Comparison of ENCODE assay signal across 14 cellular contexts in the genomic region with DNA sequence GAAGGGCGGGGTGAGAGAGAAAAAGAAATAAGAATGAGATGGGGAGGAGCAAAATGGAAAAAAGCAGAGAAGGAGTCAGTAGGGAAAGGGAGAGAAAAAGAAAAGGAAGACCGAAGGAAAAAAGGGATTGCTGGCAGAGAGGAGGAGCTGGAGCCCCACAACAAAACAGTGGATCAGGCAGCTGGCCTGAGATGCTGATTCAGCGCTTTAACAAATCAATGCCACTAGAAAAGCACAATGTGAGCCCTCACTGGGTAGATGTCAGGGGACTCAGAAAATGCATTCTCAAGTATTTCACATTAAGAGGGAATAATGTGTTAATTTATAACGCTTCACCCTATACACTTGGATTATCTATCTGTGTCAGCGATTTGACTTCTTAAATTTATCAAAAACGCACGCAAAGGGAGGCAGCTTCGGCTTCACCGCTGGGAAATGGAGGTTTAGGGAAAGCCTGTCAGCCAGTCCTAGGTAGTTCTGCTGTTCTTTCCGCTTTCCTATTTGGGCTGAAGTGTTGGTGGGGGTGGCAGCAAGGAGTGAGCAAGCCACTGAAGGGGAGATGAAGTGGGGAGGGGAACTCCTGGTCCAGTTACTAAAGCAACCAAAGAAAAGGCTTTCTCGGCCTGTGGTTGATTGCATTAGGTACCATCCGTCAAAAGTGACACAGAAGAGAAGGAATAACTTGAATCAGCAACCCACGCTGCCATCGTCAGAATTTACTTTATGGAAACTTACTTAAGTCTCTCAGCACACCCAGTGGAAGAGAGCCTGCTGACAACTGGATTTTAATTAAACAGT.
DNase-seq lines count a peak whose midpoint lies in the region; ATAC-seq and TF ChIP-seq lines count a peak whose summit lies in the region.
"Had no signal": no experiment of that assay in that cellular context is flagged by ENCODE, and none has a peak within 500 bp of the region (broad histone marks: within the 10 kb centered on the region; RNA-seq: fewer than 3 reads in every experiment).

No MANE protein-coding gene starts in this region.

- H3K9ac ChIP-seq in endodermal cell (ENCODE audit: extremely low read depth, low read length, poor library complexity, severe bottlenecking) = no peak overlapping the region

- TF ChIP-seq CTCF in endodermal cell (conservative IDR thresholded peaks at IDR 0.05) (no peak), Caco-2 (IDR thresholded peaks at IDR 0.05; ENCODE audit: insufficient read depth in 1 of 2, low read depth in 1 of 2, low read length in 1 of 2, severe bottlenecking in 1 of 2, unreplicated experiment in 1 of 2) (no peak), GM13977 (IDR thresholded peaks at IDR 0.05; ENCODE audit: extremely low read depth, insufficient read depth, missing control alignments) (no peak)

- H3K4me1 Mint-ChIP-seq in endodermal cell = peaks cover 48% of the 10 kb centered on the region
- H3K4me1 Mint-ChIP-seq in Caco-2 (ENCODE audit: low read depth, unreplicated experiment) = no peaks in the 10 kb centered on the region
- H3K4me1 Mint-ChIP-seq: activated CD4-positive, alpha-beta T cell treated with anti-CD3 and anti-CD28 coated beads, Interleukin-2, amount 10 ng/mL, durations not matched to agents 24 days and 14 days had no signal

- CTCF ChIA-PET in Caco-2 (lab: Charles Lee) = no interaction called here

- H3K27ac Mint-ChIP-seq in endodermal cell (peak overlapping the region; percentile 28), Caco-2 (ENCODE audit: unreplicated experiment) (no peak overlapping the region)
- H3K27ac Mint-ChIP-seq: activated CD4-positive, alpha-beta T cell treated with anti-CD3 and anti-CD28 coated beads, Interleukin-2, amount 10 ng/mL, durations not matched to agents 24 days and 14 days; dendritic cell treated with granulocyte-macrophage colony-stimulating factor and Interleukin-4, amounts not matched to agents 40 ng/mL and 50 ng/mL, for 4 days had no signal

- ATAC-seq in HG02970 (IDR thresholded peaks at IDR 0.05; ENCODE audit: low FRiP score, unreplicated experiment) (no peak), GM21528 (IDR thresholded peaks at IDR 0.05; ENCODE audit: low FRiP score, unreplicated experiment) (no peak)
- ATAC-seq: mucosa of descending colon had no signal

- H3K27me3 Mint-ChIP-seq in endodermal cell (ENCODE audit: insufficient read depth) = no peaks in the 10 kb centered on the region
- peaks cover 7% of the 10 kb centered on the region for H3K27me3 Mint-ChIP-seq in Caco-2 (ENCODE audit: insufficient read depth, unreplicated experiment)
- H3K27me3 Mint-ChIP-seq: activated CD4-positive, alpha-beta T cell treated with anti-CD3 and anti-CD28 coated beads, Interleukin-2, amount 10 ng/mL, durations not matched to agents 24 days and 14 days had no signal

- H3K4me1 ChIP-seq in endodermal cell (ENCODE audit: control insufficient read depth, insufficient read depth, low read length) = peaks cover 6% of the 10 kb centered on the region
- H3K4me1 ChIP-seq in Caco-2 = no peaks in the 10 kb centered on the region

- H3K27me3 ChIP-seq in endodermal cell (ENCODE audit: control insufficient read depth, insufficient read depth, low read length, poor library complexity, severe bottlenecking) (no peaks in the 10 kb centered on the region), Caco-2 (replicated peaks; ENCODE audit: control insufficient read depth, insufficient read depth, low read length) (no peaks in the 10 kb centered on the region)

- intact Hi-C loops in Caco-2 (cut with micrococcal nuclease; ENCODE audit: unreplicated experiment) = no loop called here

- H3K9me3 Mint-ChIP-seq in endodermal cell (no peaks in the 10 kb centered on the region), Caco-2 (ENCODE audit: unreplicated experiment) (no peaks in the 10 kb centered on the region)
- H3K9me3 Mint-ChIP-seq: activated CD4-positive, alpha-beta T cell treated with anti-CD3 and anti-CD28 coated beads, Interleukin-2, amount 10 ng/mL, durations not matched to agents 24 days and 14 days; dendritic cell treated with granulocyte-macrophage colony-stimulating factor and Interleukin-4, amounts not matched to agents 40 ng/mL and 50 ng/mL, for 4 days had no signal

- H3K36me3 Mint-ChIP-seq in endodermal cell (ENCODE audit: low read depth) (no peaks in the 10 kb centered on the region), Caco-2 (ENCODE audit: insufficient read depth, unreplicated experiment) (no peaks in the 10 kb centered on the region)

- DNase-seq in A172 (ENCODE audit: low spot score) (peak; percentile 72), NCI-H446 treated with DMSO at 0.1 percent for 48 hours (lab: John Stamatoyannopoulos, UW) (peak; percentile 41), endodermal cell (peak; percentile 65), myocyte (ENCODE audit: low read depth) (peak; percentile 61), Caco-2 (no peak), GM13977 (ENCODE audit: low spot score) (no peak)
- DNase-seq: activated CD4-positive, alpha-beta T cell treated with anti-CD3 and anti-CD28 coated beads, Interleukin-2, amount 10 ng/mL, durations not matched to agents 24 days and 14 days; mucosa of descending colon; NCI-H1092 treated with DMSO at 0.1 percent for 48 hours; NK-92 treated with Interleukin-12 subunit alpha and Interleukin-12 subunit beta, amount 100 ng/mL, for 24 hours had no signal

- H3K4me3 Mint-ChIP-seq in endodermal cell (peak overlapping the region; percentile 32), Caco-2 (ENCODE audit: unreplicated experiment) (no peak overlapping the region)
- H3K4me3 Mint-ChIP-seq: activated CD4-positive, alpha-beta T cell treated with anti-CD3 and anti-CD28 coated beads, Interleukin-2, amount 10 ng/mL, durations not matched to agents 24 days and 14 days; dendritic cell treated with granulocyte-macrophage colony-stimulating factor and Interleukin-4, amounts not matched to agents 40 ng/mL and 50 ng/mL, for 4 days had no signal

- H3K36me3 ChIP-seq in endodermal cell (ENCODE audit: control insufficient read depth, insufficient read depth, low read length) (no peaks in the 10 kb centered on the region), Caco-2 (ENCODE audit: control insufficient read depth, insufficient read depth, low read length) (no peaks in the 10 kb centered on the region)

- H3K9me3 ChIP-seq in endodermal cell (ENCODE audit: control insufficient read depth, low read length) (no peaks in the 10 kb centered on the region), Caco-2 (no peaks in the 10 kb centered on the region)
- H3K9me3 ChIP-seq: mucosa of descending colon had no signal

- H3K4me3 ChIP-seq in endodermal cell (ENCODE audit: low read length) = peak overlapping the region; percentile 30
- no peak overlapping the region for H3K4me3 ChIP-seq in Caco-2 (ENCODE audit: low read depth, low read length)
- H3K4me3 ChIP-seq: mucosa of descending colon had no signal

- peak overlapping the region; percentile 89 for H3K27ac ChIP-seq in endodermal cell (ENCODE audit: low read depth, low read length)
- H3K27ac ChIP-seq: HL-60 had no signal

- no TSS peak for BruUV-seq in Caco-2 (replicated peaks; lab: Mats Ljungman, UMichigan)

- WGBS in endodermal cell (ENCODE audit: insufficient coverage in 1 of 2, insufficient read length in 1 of 2), 2 experiments = 21 to 26% methylated on average over 7 to 14 of the region's 14 CpGs

- in situ Hi-C loops in GM13977 (cut with MboI; ENCODE audit: low pct_unique_long_range_greater_than_20kb, low sequenced_read_pairs, unreplicated experiment) = no loop called here

- POLR2A ChIA-PET in Caco-2 (lab: Charles Lee) = no interaction called here

Comparison
In these comparisons a context has a peak if more than half of its experiments do, and no peak if none do; other contexts are left out.
1. DNase-seq: peak in A172 (single experiment), NCI-H446 treated with DMSO at 0.1 percent for 48 hours (single experiment), endodermal cell (single experiment) and myocyte (single experiment); none in Caco-2 (0 of 2) and GM13977 (single experiment).